In the genomic region with DNA sequence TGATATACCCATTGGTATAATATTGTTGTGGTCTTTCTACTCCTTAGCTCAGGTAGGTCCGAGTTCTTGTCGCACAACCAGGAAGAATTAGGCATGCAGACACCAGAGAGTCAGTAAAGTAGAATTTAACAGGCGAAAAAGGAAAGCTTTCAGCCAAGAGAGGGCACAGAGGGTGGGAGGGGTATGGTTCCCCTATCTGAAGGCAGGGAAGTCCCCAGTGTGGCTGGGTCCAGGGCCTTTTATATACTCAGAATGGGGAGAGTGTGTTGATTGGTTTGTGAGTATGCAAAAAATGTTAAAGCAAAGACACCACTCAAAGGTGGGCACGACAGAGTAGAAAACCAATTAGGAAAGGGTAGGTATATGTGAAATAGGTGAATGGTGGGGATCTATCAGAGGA, we compare ENCODE assay signal across 28 cellular contexts. TPM values are rescaled to one million over a fixed set of nuclear protein-coding genes. Genes with fewer than 3 reads are reported as not detected.
DNase-seq lines count a peak whose midpoint lies in the region; ATAC-seq, FAIRE-seq and TF ChIP-seq lines count a peak whose summit lies in the region.
"Had no signal": no experiment of that assay in that cellular context is flagged by ENCODE, and none has a peak within 500 bp of the region (broad histone marks: within the 10 kb centered on the region; RNA-seq: fewer than 3 reads in every experiment).

No MANE protein-coding gene starts in this region.

- no peaks in the 10 kb centered on the region for H3K27me3 ChIP-seq in RWPE2 (ENCODE audit: insufficient read depth, poor library complexity, severe bottlenecking)
- H3K27me3 ChIP-seq: brain microvascular endothelial cell had no signal

- FAIRE-seq in A549 (lab: Jason Lieb, UNC): no peak
- FAIRE-seq: GM19239 had no signal

- peaks cover 26% of the 10 kb centered on the region for H3K4me1 ChIP-seq in A549
- peaks cover 28% of the 10 kb centered on the region for H3K4me1 ChIP-seq in RWPE2 (ENCODE audit: insufficient read depth, poor library complexity, severe bottlenecking)

- no peak for TF ChIP-seq POLR2A in A549 (IDR thresholded peaks at IDR 0.05; ENCODE audit: low read length)

- H3K36me3 ChIP-seq in RWPE2 (ENCODE audit: low read depth): 0 out of 2 replicates have a peak, but pooled peaks cover 4% of the 10 kb centered on the region
- H3K36me3 ChIP-seq: brain microvascular endothelial cell had no signal

- 91% methylated on average over 4 of the region's 4 CpGs for WGBS in A549 (ENCODE audit: missing lambda C conversion rate)

- POLR2A ChIA-PET in A549 (lab: Yijun Ruan, JAX): interaction anchor here (1.2 kb wide), 1 partner anchor 10 kb away, joined by 4 read pairs; no protein-coding TSS in a partner anchor

- H3K4me2 ChIP-seq in A549: no peak overlapping the region

- H3K9me3 ChIP-seq in A549: peaks cover 14% of the 10 kb centered on the region
- no peaks in the 10 kb centered on the region for H3K9me3 ChIP-seq in RWPE2 (ENCODE audit: severe bottlenecking)

- H3K4me3 ChIP-seq in A549 (no peak overlapping the region), RWPE2 (ENCODE audit: severe bottlenecking) (no peak overlapping the region)
- H3K4me3 ChIP-seq: SK-N-MC had no signal

- H3K27ac ChIP-seq in A549 (peak overlapping the region; percentile 50 to 76; a peak in 5 of 6 replicates), RWPE2 (ENCODE audit: poor library complexity, severe bottlenecking) (peak overlapping the region; percentile 58), caudate nucleus (ENCODE audit: low read depth, low read length) (no peak overlapping the region)
- H3K27ac ChIP-seq: brain microvascular endothelial cell, HL-60, SK-N-MC had no signal

- TF ChIP-seq CTCF in A549 (IDR thresholded peaks at IDR 0.05): no peak
- no peak for TF ChIP-seq CTCF in RWPE2 (IDR thresholded peaks at IDR 0.05; ENCODE audit: poor library complexity, severe bottlenecking)

- CTCF ChIA-PET in A549 (lab: Yijun Ruan, JAX): interaction anchor here (0.6 to 1.4 kb wide), 4 partner anchors 9 to 880 kb away, joined by 3 to 4 read pairs (median 3); no protein-coding TSS in a partner anchor

- DNase-seq in A549 (ENCODE audit: low read depth in 1 of 2, low spot score in 1 of 2) (no peak), RWPE2 (ENCODE audit: low spot score) (no peak), DMS79 treated with DMSO at 0.1 percent for 48 hours (lab: John Stamatoyannopoulos, UW) (no peak), NCI-H2227 treated with DMSO at 0.1 percent for 48 hours (lab: John Stamatoyannopoulos, UW) (no peak), caudate nucleus (lab: John Stamatoyannopoulos, UW) (no peak), 8988T (no peak)
- DNase-seq: activated CD4-positive, alpha-beta T cell treated with anti-CD3 and anti-CD28 coated beads, Interleukin-2, amount 10 ng/mL, durations not matched to agents 24 days and 14 days; activated naive CD4-positive, alpha-beta T cell; activated T-cell treated with anti-CD3 and anti-CD28 coated beads, Interleukin-2, amount 50 U/mL, for 48 hours; brain microvascular endothelial cell; COR-L47; DMS79; effector memory CD4-positive, alpha-beta T cell; H7; Kasumi-1; MV-4-11; naive thymus-derived CD4-positive, alpha-beta T cell; NCI-H1694; NCI-H2171 treated with DMSO at 0.1 percent for 48 hours; NCI-H526 treated with DMSO at 0.1 percent for 48 hours; nucleus accumbens had no signal

- TF ChIP-seq EP300 in A549 (IDR thresholded peaks at IDR 0.05): no peak

- TF ChIP-seq RAD21 in A549 (conservative IDR thresholded peaks at IDR 0.05 in 1 of 2, IDR thresholded peaks at IDR 0.05 in 1 of 2): no peak

- no peak for ATAC-seq in A549
- peak; percentile 93 for ATAC-seq in GM19463 (IDR thresholded peaks at IDR 0.05; ENCODE audit: unreplicated experiment)
- peak; percentile 84 for ATAC-seq in HG02870 (IDR thresholded peaks at IDR 0.05; ENCODE audit: unreplicated experiment)
- ATAC-seq in RWPE2 (ENCODE audit: low read depth): no peak
- ATAC-seq: esophagus mucosa; left lobe of liver; naive thymus-derived CD4-positive, alpha-beta T cell had no signal

TF ChIP-seq in A549, 52 proteins besides CTCF, POLR2A, EP300 and RAD21:
- TF ChIP-seq GATA3 (IDR thresholded peaks at IDR 0.05; ENCODE audit: borderline replicate concordance) (no peak), ZSCAN20 (CRISPR knock-in tag; IDR thresholded peaks at IDR 0.05) (no peak), JUN (IDR thresholded peaks at IDR 0.05) (no peak), FOSL2 (IDR thresholded peaks at IDR 0.05) (no peak), FOSL2 (CRISPR knock-in tag; IDR thresholded peaks at IDR 0.05) (no peak), KDM5A (IDR thresholded peaks at IDR 0.05) (no peak), JUNB (IDR thresholded peaks at IDR 0.05) (no peak), POLR2AphosphoS2 (conservative IDR thresholded peaks at IDR 0.05; ENCODE audit: low read length) (no peak), CEBPB (IDR thresholded peaks at IDR 0.05) (no peak), ZFP36 (IDR thresholded peaks at IDR 0.05; ENCODE audit: borderline replicate concordance, partially characterized antibody) (no peak), TP53 (CRISPR knock-in tag; IDR thresholded peaks at IDR 0.05) (no peak), RCOR1 (IDR thresholded peaks at IDR 0.05; ENCODE audit: low read depth, low read length) (no peak), TFCP2L1 (CRISPR knock-in tag; IDR thresholded peaks at IDR 0.05) (no peak), RNF2 (IDR thresholded peaks at IDR 0.05; ENCODE audit: borderline replicate concordance, low read depth) (no peak), NR3C1 (IDR thresholded peaks at IDR 0.05) (no peak), RFX5 (IDR thresholded peaks at IDR 0.05) (no peak), HDAC2 (IDR thresholded peaks at IDR 0.05) (no peak)
- TF ChIP-seq, protein P1, sequence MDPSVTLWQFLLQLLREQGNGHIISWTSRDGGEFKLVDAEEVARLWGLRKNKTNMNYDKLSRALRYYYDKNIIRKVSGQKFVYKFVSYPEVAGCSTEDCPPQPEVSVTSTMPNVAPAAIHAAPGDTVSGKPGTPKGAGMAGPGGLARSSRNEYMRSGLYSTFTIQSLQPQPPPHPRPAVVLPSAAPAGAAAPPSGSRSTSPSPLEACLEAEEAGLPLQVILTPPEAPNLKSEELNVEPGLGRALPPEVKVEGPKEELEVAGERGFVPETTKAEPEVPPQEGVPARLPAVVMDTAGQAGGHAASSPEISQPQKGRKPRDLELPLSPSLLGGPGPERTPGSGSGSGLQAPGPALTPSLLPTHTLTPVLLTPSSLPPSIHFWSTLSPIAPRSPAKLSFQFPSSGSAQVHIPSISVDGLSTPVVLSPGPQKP (IDR thresholded peaks at IDR 0.05; ENCODE audit: low read depth, low read length): no peak
- TF ChIP-seq, protein P2, sequence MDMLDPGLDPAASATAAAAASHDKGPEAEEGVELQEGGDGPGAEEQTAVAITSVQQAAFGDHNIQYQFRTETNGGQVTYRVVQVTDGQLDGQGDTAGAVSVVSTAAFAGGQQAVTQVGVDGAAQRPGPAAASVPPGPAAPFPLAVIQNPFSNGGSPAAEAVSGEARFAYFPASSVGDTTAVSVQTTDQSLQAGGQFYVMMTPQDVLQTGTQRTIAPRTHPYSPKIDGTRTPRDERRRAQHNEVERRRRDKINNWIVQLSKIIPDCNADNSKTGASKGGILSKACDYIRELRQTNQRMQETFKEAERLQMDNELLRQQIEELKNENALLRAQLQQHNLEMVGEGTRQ (IDR thresholded peaks at IDR 0.05): no peak
TF ChIP-seq in A549: peak in this region for 0.

RNA-seq across cellular contexts. Expression of gene IMMP2L, which starts 53.9 kb away (rescaled TPM):
- polyA plus RNA-seq in A549 (2011; rRNA removed) (18.8 and 23.8 TPM in 2 replicates), A549 (2017; fragmentation: RNase III; extraction: RNeasy Plus Mini Kit Qiagen cat#74134 plus additional on column Dnase treatment) (10.6 to 16.8 TPM (median 16.1 TPM) in 3 replicates)
- 6.8 and 13.5 TPM in 2 replicates for polyA plus RNA-seq in A549 (2012; cell fraction: cytosol; rRNA removed)
- polyA plus RNA-seq in A549 (2012; cell fraction: nucleus; rRNA removed): 2.5 and 4.4 TPM in 2 replicates
- polyA minus RNA-seq in A549 (2011; rRNA and poly(A)+ RNA removed): 15.4 and 25.0 TPM in 2 replicates

Comparison
In these comparisons a context has a peak if more than half of its experiments do, and no peak if none do; other contexts are left out.
1. ATAC-seq: peak in GM19463 (single experiment) and HG02870 (single experiment); none in A549 (0 of 2) and RWPE2 (single experiment).